Comparison of ENCODE assay signal across 1 cellular context in the genomic region with DNA sequence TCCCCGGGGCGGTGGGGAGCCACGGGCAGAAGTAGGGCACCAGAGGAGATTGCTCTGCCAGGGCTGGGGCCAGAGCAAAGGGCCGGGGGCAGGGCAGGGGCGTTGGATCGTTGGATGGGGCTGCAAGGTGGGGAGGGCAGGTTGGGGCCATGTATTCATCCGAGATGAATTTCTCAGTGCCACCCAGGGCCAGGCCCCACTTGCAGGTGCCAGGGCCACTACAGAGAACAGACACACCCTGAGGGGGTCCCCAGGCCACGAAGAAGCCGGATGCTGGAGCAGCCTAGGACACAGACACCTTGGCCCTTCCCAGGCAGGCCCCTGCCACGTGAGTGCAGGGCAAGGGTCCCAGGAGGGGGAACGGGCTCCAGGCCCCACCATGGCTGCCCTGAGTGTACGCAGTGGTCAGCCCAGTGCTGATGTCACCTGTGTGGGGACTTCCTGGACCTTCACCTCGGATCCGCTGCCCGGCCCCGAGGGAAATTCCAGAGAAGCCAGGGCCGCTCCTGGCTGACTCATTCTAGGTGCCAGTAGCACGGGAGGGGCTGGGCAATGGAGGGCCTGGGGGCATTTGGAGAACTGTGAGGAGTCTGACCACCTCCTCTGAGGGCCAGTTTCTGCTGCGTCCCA.
A peak's percentile ranks its signal among the peaks of the same experiment; 100 is the strongest.
TF ChIP-seq lines count a peak whose summit lies in the region.

No MANE protein-coding gene starts in this region.

TF ChIP-seq in HepG2, 621 proteins besides CTCF, POLR2A, EP300 and RAD21 (continued from another document and continues in another):
- TF ChIP-seq, protein P1, sequence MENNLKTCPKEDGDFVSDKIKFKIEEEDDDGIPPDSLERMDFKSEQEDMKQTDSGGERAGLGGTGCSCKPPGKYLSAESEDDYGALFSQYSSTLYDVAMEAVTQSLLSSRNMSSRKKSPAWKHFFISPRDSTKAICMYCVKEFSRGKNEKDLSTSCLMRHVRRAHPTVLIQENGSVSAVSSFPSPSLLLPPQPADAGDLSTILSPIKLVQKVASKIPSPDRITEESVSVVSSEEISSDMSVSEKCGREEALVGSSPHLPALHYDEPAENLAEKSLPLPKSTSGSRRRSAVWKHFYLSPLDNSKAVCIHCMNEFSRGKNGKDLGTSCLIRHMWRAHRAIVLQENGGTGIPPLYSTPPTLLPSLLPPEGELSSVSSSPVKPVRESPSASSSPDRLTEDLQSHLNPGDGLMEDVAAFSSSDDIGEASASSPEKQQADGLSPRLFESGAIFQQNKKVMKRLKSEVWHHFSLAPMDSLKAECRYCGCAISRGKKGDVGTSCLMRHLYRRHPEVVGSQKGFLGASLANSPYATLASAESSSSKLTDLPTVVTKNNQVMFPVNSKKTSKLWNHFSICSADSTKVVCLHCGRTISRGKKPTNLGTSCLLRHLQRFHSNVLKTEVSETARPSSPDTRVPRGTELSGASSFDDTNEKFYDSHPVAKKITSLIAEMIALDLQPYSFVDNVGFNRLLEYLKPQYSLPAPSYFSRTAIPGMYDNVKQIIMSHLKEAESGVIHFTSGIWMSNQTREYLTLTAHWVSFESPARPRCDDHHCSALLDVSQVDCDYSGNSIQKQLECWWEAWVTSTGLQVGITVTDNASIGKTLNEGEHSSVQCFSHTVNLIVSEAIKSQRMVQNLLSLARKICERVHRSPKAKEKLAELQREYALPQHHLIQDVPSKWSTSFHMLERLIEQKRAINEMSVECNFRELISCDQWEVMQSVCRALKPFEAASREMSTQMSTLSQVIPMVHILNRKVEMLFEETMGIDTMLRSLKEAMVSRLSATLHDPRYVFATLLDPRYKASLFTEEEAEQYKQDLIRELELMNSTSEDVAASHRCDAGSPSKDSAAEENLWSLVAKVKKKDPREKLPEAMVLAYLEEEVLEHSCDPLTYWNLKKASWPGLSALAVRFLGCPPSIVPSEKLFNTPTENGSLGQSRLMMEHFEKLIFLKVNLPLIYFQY (CRISPR knock-in tag; IDR thresholded peaks at IDR 0.05; ENCODE audit: borderline replicate concordance), result 0 out of 2 replicates have a peak, but pooled peaks have one; percentile 40
- TF ChIP-seq PITX1 (CRISPR knock-in tag; IDR thresholded peaks at IDR 0.05) (0 out of 2 replicates have a peak, but pooled peaks have one; percentile 30), NR2F6 (IDR thresholded peaks at IDR 0.05) (peak; percentile 16; the same call in 1 of the 2 replicates), NR2F6 (CRISPR knock-in tag; IDR thresholded peaks at IDR 0.05) (peak; percentile 44; the same call in 1 of the 2 replicates), RFXANK (CRISPR knock-in tag; IDR thresholded peaks at IDR 0.05) (no peak), ZNF629 (CRISPR knock-in tag; conservative IDR thresholded peaks at IDR 0.05) (no peak), THAP11 (CRISPR knock-in tag; IDR thresholded peaks at IDR 0.05) (peak; percentile 47; the same call in 1 of the 2 replicates), ZNF781 (CRISPR knock-in tag; IDR thresholded peaks at IDR 0.05; ENCODE audit: borderline replicate concordance, not compliant biosample characterization) (no peak), PAXIP1 (CRISPR knock-in tag; conservative IDR thresholded peaks at IDR 0.05) (peak; percentile 70), ZSCAN31 (CRISPR knock-in tag; IDR thresholded peaks at IDR 0.05; ENCODE audit: low read depth) (no peak), GZF1 (CRISPR knock-in tag; IDR thresholded peaks at IDR 0.05) (no peak), RXRB (CRISPR knock-in tag; IDR thresholded peaks at IDR 0.05; ENCODE audit: borderline replicate concordance) (peak; percentile 61; the same call in 1 of the 2 replicates), ZNF570 (CRISPR knock-in tag; IDR thresholded peaks at IDR 0.05; ENCODE audit: borderline replicate concordance) (no peak), ZNF354B (CRISPR knock-in tag; IDR thresholded peaks at IDR 0.05) (no peak), ZNF703 (CRISPR knock-in tag; IDR thresholded peaks at IDR 0.05; ENCODE audit: borderline replicate concordance) (no peak), ZNF776 (CRISPR knock-in tag; IDR thresholded peaks at IDR 0.05) (peak; percentile 41; the same call in 1 of the 2 replicates), SMARCE1 (IDR thresholded peaks at IDR 0.05; ENCODE audit: borderline replicate concordance) (no peak), TOE1 (CRISPR knock-in tag; IDR thresholded peaks at IDR 0.05) (no peak), KMT2A (CRISPR knock-in tag; IDR thresholded peaks at IDR 0.05) (peak; percentile 40; the same call in 1 of the 2 replicates), TFDP2 (CRISPR knock-in tag; IDR thresholded peaks at IDR 0.05) (no peak), ZSCAN21 (CRISPR knock-in tag; IDR thresholded peaks at IDR 0.05; ENCODE audit: borderline replicate concordance) (no peak), ZNF841 (CRISPR knock-in tag; IDR thresholded peaks at IDR 0.05; ENCODE audit: borderline replicate concordance) (no peak), SYNCRIP (IDR thresholded peaks at IDR 0.05; ENCODE audit: insufficient read depth, low read depth, low read length) (no peak), ZNF546 (CRISPR knock-in tag; conservative IDR thresholded peaks at IDR 0.05) (0 out of 2 replicates have a peak, but pooled peaks have one; percentile 44), U2AF2 (IDR thresholded peaks at IDR 0.05; ENCODE audit: low read depth, low read length) (no peak), MED8 (CRISPR knock-in tag; IDR thresholded peaks at IDR 0.05; ENCODE audit: insufficient replicate concordance) (no peak), ZNF282 (IDR thresholded peaks at IDR 0.05; ENCODE audit: partially characterized antibody) (no peak), ATF7 (IDR thresholded peaks at IDR 0.05) (peak; percentile 31; the same call in 1 of the 2 replicates), ATF7 (CRISPR knock-in tag; IDR thresholded peaks at IDR 0.05) (no peak), MATR3 (CRISPR knock-in tag; IDR thresholded peaks at IDR 0.05) (no peak), ZNF501 (CRISPR knock-in tag; IDR thresholded peaks at IDR 0.05) (peak; percentile 54; the same call in 1 of the 2 replicates), ZNF224 (CRISPR knock-in tag; IDR thresholded peaks at IDR 0.05) (peak; percentile 56; the same call in 1 of the 2 replicates), NR2C2 (CRISPR knock-in tag; IDR thresholded peaks at IDR 0.05; ENCODE audit: borderline replicate concordance) (no peak), GATAD2A (CRISPR knock-in tag; IDR thresholded peaks at IDR 0.05) (peak; percentile 58; the same call in 1 of the 2 replicates), BCL6 (CRISPR knock-in tag; IDR thresholded peaks at IDR 0.05) (peak; percentile 41; the same call in 1 of the 2 replicates), POLR2G (IDR thresholded peaks at IDR 0.05; ENCODE audit: low read depth, low read length) (peak; percentile 59), RBFOX2 (IDR thresholded peaks at IDR 0.05; ENCODE audit: low read depth, low read length) (peak; percentile 59; the same call in 1 of the 2 replicates), KLF6 (CRISPR knock-in tag; IDR thresholded peaks at IDR 0.05) (no peak), ZNF333 (CRISPR knock-in tag; IDR thresholded peaks at IDR 0.05; ENCODE audit: borderline replicate concordance) (no peak; the same call in 1 of the 2 replicates), ZNF766 (CRISPR knock-in tag; IDR thresholded peaks at IDR 0.05; ENCODE audit: borderline replicate concordance) (no peak), FOXA3 (CRISPR knock-in tag; IDR thresholded peaks at IDR 0.05) (peak; percentile 8; the same call in 1 of the 2 replicates)
- TF ChIP-seq, protein P2, sequence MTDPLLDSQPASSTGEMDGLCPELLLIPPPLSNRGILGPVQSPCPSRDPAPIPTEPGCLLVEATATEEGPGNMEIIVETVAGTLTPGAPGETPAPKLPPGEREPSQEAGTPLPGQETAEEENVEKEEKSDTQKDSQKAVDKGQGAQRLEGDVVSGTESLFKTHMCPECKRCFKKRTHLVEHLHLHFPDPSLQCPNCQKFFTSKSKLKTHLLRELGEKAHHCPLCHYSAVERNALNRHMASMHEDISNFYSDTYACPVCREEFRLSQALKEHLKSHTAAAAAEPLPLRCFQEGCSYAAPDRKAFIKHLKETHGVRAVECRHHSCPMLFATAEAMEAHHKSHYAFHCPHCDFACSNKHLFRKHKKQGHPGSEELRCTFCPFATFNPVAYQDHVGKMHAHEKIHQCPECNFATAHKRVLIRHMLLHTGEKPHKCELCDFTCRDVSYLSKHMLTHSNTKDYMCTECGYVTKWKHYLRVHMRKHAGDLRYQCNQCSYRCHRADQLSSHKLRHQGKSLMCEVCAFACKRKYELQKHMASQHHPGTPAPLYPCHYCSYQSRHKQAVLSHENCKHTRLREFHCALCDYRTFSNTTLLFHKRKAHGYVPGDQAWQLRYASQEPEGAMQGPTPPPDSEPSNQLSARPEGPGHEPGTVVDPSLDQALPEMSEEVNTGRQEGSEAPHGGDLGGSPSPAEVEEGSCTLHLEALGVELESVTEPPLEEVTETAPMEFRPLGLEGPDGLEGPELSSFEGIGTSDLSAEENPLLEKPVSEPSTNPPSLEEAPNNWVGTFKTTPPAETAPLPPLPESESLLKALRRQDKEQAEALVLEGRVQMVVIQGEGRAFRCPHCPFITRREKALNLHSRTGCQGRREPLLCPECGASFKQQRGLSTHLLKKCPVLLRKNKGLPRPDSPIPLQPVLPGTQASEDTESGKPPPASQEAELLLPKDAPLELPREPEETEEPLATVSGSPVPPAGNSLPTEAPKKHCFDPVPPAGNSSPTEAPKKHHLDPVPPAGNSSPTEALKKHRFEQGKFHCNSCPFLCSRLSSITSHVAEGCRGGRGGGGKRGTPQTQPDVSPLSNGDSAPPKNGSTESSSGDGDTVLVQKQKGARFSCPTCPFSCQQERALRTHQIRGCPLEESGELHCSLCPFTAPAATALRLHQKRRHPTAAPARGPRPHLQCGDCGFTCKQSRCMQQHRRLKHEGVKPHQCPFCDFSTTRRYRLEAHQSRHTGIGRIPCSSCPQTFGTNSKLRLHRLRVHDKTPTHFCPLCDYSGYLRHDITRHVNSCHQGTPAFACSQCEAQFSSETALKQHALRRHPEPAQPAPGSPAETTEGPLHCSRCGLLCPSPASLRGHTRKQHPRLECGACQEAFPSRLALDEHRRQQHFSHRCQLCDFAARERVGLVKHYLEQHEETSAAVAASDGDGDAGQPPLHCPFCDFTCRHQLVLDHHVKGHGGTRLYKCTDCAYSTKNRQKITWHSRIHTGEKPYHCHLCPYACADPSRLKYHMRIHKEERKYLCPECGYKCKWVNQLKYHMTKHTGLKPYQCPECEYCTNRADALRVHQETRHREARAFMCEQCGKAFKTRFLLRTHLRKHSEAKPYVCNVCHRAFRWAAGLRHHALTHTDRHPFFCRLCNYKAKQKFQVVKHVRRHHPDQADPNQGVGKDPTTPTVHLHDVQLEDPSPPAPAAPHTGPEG (CRISPR knock-in tag; IDR thresholded peaks at IDR 0.05), result no peak
- TF ChIP-seq, protein P3, sequence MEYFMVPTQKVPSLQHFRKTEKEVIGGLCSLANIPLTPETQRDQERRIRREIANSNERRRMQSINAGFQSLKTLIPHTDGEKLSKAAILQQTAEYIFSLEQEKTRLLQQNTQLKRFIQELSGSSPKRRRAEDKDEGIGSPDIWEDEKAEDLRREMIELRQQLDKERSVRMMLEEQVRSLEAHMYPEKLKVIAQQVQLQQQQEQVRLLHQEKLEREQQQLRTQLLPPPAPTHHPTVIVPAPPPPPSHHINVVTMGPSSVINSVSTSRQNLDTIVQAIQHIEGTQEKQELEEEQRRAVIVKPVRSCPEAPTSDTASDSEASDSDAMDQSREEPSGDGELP (IDR thresholded peaks at IDR 0.05; ENCODE audit: borderline replicate concordance, low read depth), result peak; percentile 70; the same call in 1 of the 2 replicates
- TF ChIP-seq, protein P4, sequence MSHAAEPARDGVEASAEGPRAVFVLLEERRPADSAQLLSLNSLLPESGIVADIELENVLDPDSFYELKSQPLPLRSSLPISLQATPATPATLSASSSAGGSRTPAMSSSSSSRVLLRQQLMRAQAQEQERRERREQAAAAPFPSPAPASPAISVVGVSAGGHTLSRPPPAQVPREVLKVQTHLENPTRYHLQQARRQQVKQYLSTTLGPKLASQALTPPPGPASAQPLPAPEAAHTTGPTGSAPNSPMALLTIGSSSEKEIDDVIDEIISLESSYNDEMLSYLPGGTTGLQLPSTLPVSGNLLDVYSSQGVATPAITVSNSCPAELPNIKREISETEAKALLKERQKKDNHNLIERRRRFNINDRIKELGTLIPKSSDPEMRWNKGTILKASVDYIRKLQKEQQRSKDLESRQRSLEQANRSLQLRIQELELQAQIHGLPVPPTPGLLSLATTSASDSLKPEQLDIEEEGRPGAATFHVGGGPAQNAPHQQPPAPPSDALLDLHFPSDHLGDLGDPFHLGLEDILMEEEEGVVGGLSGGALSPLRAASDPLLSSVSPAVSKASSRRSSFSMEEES (CRISPR knock-in tag; IDR thresholded peaks at IDR 0.05), result peak; percentile 27; the same call in 1 of the 2 replicates
